Comparison of ENCODE assay signal across 16 cellular contexts in the genomic region with DNA sequence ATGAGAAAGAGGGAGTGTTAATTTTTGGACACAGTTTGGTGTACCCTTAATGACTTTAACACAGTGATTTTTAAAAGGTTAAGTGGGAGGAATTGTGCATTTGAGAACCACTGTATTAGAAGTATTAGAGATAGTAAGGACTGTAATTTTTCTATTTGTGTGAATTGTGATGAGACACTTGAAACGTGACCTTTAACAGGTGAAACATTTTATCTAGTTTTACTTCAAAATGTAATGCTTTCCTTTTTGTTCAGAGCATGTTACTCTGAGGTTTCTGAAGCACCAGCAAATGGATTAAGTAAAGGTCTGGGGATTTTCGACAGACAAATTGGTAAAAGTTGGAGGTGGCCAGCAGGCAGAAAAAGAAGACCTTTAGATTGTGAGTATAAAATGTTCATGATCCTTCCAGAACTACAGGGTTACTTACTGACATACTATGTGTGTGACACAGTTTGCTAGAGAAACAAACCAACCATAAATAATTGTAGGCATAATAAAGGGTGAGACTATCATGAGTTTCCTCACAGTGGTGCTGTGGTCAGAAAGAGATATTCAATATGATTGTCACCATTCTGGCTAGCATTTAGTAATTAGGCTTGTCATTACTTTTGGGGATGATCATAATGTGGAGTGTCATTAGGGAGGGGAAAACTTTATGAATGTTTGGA. TPM values are rescaled to one million over a fixed set of nuclear protein-coding genes. Genes with fewer than 3 reads are reported as not detected.
DNase-seq lines count a peak whose midpoint lies in the region; ATAC-seq and TF ChIP-seq lines count a peak whose summit lies in the region.
"Had no signal": no experiment of that assay in that cellular context is flagged by ENCODE, and none has a peak within 500 bp of the region (broad histone marks: within the 10 kb centered on the region; RNA-seq: fewer than 3 reads in every experiment).

No MANE protein-coding gene starts in this region.

- CTCF ChIA-PET in MCF 10A (lab: Yijun Ruan, JAX), result no interaction called here
- CTCF ChIA-PET in mammary epithelial cell (lab: Charles Lee; ENCODE audit: low non-redundant PET), result no interaction called here

- H3K9ac ChIP-seq in mammary epithelial cell (ENCODE audit: insufficient read depth, low read length) (no peak overlapping the region), neuronal stem cell (ENCODE audit: low read depth, low read length, poor library complexity) (no peak overlapping the region)

- H2BK15ac ChIP-seq in neuronal stem cell (ENCODE audit: low read length), result no peak overlapping the region

- H3K23ac ChIP-seq in neuronal stem cell (ENCODE audit: low read depth, low read length, poor library complexity), result no peak overlapping the region

- no peak for TF ChIP-seq CTCF in MCF 10A (IDR thresholded peaks at IDR 0.05; ENCODE audit: unreplicated experiment)
- TF ChIP-seq CTCF in mammary epithelial cell (conservative IDR thresholded peaks at IDR 0.05 in 1 of 2, IDR thresholded peaks at IDR 0.05 in 1 of 2; ENCODE audit: extremely low read depth in 1 of 2, insufficient read depth in 1 of 2, low read depth in 1 of 2, low read length in 2 of 2), result no peak
- TF ChIP-seq CTCF in Peyer's patch (IDR thresholded peaks at IDR 0.05), result no peak

- DNase-seq in MCF 10A (ENCODE audit: unreplicated experiment), result no peak
- DNase-seq in mammary epithelial cell, result no peak
- DNase-seq in activated T-helper 2 cell treated with anti-CD3 and anti-CD28 coated beads, Interferon-gamma antibody, Interleukin-2, Interleukin-4, amounts not matched to agents 10 μg/mL and 5 μg/mL and 100 μg/mL, durations not matched to agents 14 hours and 24 hours and 36 hours (ENCODE audit: low spot score), result no peak
- DNase-seq in memory B cell (ENCODE audit: low spot score in 2 of 2), result no peak
- DNase-seq in neuronal stem cell (ENCODE audit: low spot score), result no peak
- no peak for DNase-seq in Peyer's patch
- DNase-seq: aorta, DMS79 treated with DMSO at 0.1 percent for 48 hours, mesendoderm, NCI-H1105, NCI-H345, ovary had no signal

- H2AK5ac ChIP-seq in neuronal stem cell (ENCODE audit: low read depth, low read length), result no peak overlapping the region

- peaks cover 2% of the 10 kb centered on the region for H3K79me1 ChIP-seq in neuronal stem cell (ENCODE audit: low read depth, low read length)

- H3K4me1 Mint-ChIP-seq in MCF 10A (ENCODE audit: insufficient read depth, unreplicated experiment) (peaks cover 24% of the 10 kb centered on the region), memory B cell (peaks cover 43% of the 10 kb centered on the region)
- peaks cover 22% of the 10 kb centered on the region for H3K4me1 Mint-ChIP-seq in activated T-helper 2 cell treated with anti-CD3 and anti-CD28 coated beads, Interferon-gamma antibody, Interleukin-2, Interleukin-4, amounts not matched to agents 10 μg/mL and 5 μg/mL and 100 μg/mL, durations not matched to agents 14 hours and 24 hours and 36 hours (ENCODE audit: low read depth)

- H3K36me3 ChIP-seq in mammary epithelial cell (ENCODE audit: insufficient read depth, low read length) (no peaks in the 10 kb centered on the region), neuronal stem cell (replicated peaks in 1 of 2; ENCODE audit: control insufficient read depth in 2 of 2, insufficient read depth in 2 of 2, low read length in 2 of 2) (peaks cover 0 to 51% of the 10 kb centered on the region in 2 donors), Peyer's patch (peaks cover 0 to 14% (median 0%) of the 10 kb centered on the region in 3 donors)
- H3K36me3 ChIP-seq: ovary had no signal

- H3K36me3 Mint-ChIP-seq in MCF 10A (ENCODE audit: insufficient read depth, unreplicated experiment) (peaks cover 9% of the 10 kb centered on the region), memory B cell (peaks cover 9% of the 10 kb centered on the region)
- peaks cover 19% of the 10 kb centered on the region for H3K36me3 Mint-ChIP-seq in activated T-helper 2 cell treated with anti-CD3 and anti-CD28 coated beads, Interferon-gamma antibody, Interleukin-2, Interleukin-4, amounts not matched to agents 10 μg/mL and 5 μg/mL and 100 μg/mL, durations not matched to agents 14 hours and 24 hours and 36 hours (ENCODE audit: low read depth)

- H4K8ac ChIP-seq in neuronal stem cell (ENCODE audit: low read depth, low read length), result no peak overlapping the region

- ATAC-seq in memory B cell (ENCODE audit: low read depth), result no peak
- ATAC-seq in GM18520 (IDR thresholded peaks at IDR 0.05; ENCODE audit: unreplicated experiment), result no peak
- no peak for ATAC-seq in GM18502 (IDR thresholded peaks at IDR 0.05; ENCODE audit: poor library complexity, unreplicated experiment)

- POLR2A ChIA-PET in MCF 10A (lab: Yijun Ruan, JAX), result no interaction called here

- H3K4me2 ChIP-seq in mammary epithelial cell (ENCODE audit: insufficient read depth, low read depth, low read length), result no peak overlapping the region
- H3K4me2 ChIP-seq in neuronal stem cell (ENCODE audit: insufficient read depth, low read length, poor library complexity, severe bottlenecking), result no peak overlapping the region

- H3K4me3 Mint-ChIP-seq in MCF 10A (ENCODE audit: unreplicated experiment) (no peak overlapping the region), memory B cell (no peak overlapping the region)
- no peak overlapping the region for H3K4me3 Mint-ChIP-seq in activated T-helper 2 cell treated with anti-CD3 and anti-CD28 coated beads, Interferon-gamma antibody, Interleukin-2, Interleukin-4, amounts not matched to agents 10 μg/mL and 5 μg/mL and 100 μg/mL, durations not matched to agents 14 hours and 24 hours and 36 hours (ENCODE audit: low read depth)

- TF ChIP-seq POLR2A in Peyer's patch (IDR thresholded peaks at IDR 0.05), result no peak

- H3K9me3 Mint-ChIP-seq in MCF 10A (ENCODE audit: unreplicated experiment) (no peaks in the 10 kb centered on the region), memory B cell (no peaks in the 10 kb centered on the region)
- no peaks in the 10 kb centered on the region for H3K9me3 Mint-ChIP-seq in activated T-helper 2 cell treated with anti-CD3 and anti-CD28 coated beads, Interferon-gamma antibody, Interleukin-2, Interleukin-4, amounts not matched to agents 10 μg/mL and 5 μg/mL and 100 μg/mL, durations not matched to agents 14 hours and 24 hours and 36 hours

- no peaks in the 10 kb centered on the region for H3K27me3 Mint-ChIP-seq in MCF 10A (ENCODE audit: insufficient read depth, unreplicated experiment)
- H3K27me3 Mint-ChIP-seq in activated T-helper 2 cell treated with anti-CD3 and anti-CD28 coated beads, Interferon-gamma antibody, Interleukin-2, Interleukin-4, amounts not matched to agents 10 μg/mL and 5 μg/mL and 100 μg/mL, durations not matched to agents 14 hours and 24 hours and 36 hours (ENCODE audit: low read depth), result no peaks in the 10 kb centered on the region
- H3K27me3 Mint-ChIP-seq in memory B cell, result no peaks in the 10 kb centered on the region

- in situ Hi-C loops in mammary epithelial cell (cut with MboI; ENCODE audit: low sequenced_read_pairs in 2 of 2), result no loop called here

- no peak overlapping the region for H4K91ac ChIP-seq in neuronal stem cell (ENCODE audit: low read depth, low read length, poor library complexity)

- H2BK120ac ChIP-seq in neuronal stem cell (ENCODE audit: low read depth, low read length), result no peak overlapping the region

- peaks cover 97% of the 10 kb centered on the region for H3K79me2 ChIP-seq in mammary epithelial cell (ENCODE audit: insufficient read depth, low read length)

- no peaks in the 10 kb centered on the region for H4K20me1 ChIP-seq in mammary epithelial cell (ENCODE audit: insufficient read depth, low read length)

- H2AFZ ChIP-seq in mammary epithelial cell (ENCODE audit: low read depth, low read length) (no peak overlapping the region), neuronal stem cell (ENCODE audit: low read length) (no peak overlapping the region)

- no peak overlapping the region for H3K4ac ChIP-seq in neuronal stem cell (ENCODE audit: low read length)

- BruUV-seq in MCF 10A (replicated peaks; lab: Mats Ljungman, UMichigan), result no TSS peak
- BruUV-seq in mammary epithelial cell (replicated peaks; lab: Mats Ljungman, UMichigan), result no TSS peak

- H3K4me3 ChIP-seq in mammary epithelial cell (replicated peaks in 1 of 3; ENCODE audit: insufficient read depth in 1 of 3, low read depth in 2 of 3, low read length in 3 of 3), result no peak overlapping the region
- H3K4me3 ChIP-seq in neuronal stem cell (ENCODE audit: low read length in 2 of 2), result no peak overlapping the region
- H3K4me3 ChIP-seq in Peyer's patch, result no peak overlapping the region
- H3K4me3 ChIP-seq: dorsolateral prefrontal cortex, ovary, testis had no signal

- H3K27ac ChIP-seq in mammary epithelial cell (ENCODE audit: insufficient read depth, low read depth, low read length) (no peak overlapping the region), neuronal stem cell (replicated peaks; ENCODE audit: low read length) (no peak overlapping the region), Peyer's patch (no peak overlapping the region)
- H3K27ac ChIP-seq: ovary, testis had no signal

- H3K18ac ChIP-seq in neuronal stem cell (ENCODE audit: low read length), result no peak overlapping the region

- H2BK12ac ChIP-seq in neuronal stem cell (ENCODE audit: low read length), result no peak overlapping the region

- H3K27ac Mint-ChIP-seq in MCF 10A (ENCODE audit: low read depth, unreplicated experiment) (peak overlapping the region; percentile 70), memory B cell (peak overlapping the region; percentile 66)
- peak overlapping the region; percentile 38 for H3K27ac Mint-ChIP-seq in activated T-helper 2 cell treated with anti-CD3 and anti-CD28 coated beads, Interferon-gamma antibody, Interleukin-2, Interleukin-4, amounts not matched to agents 10 μg/mL and 5 μg/mL and 100 μg/mL, durations not matched to agents 14 hours and 24 hours and 36 hours

- peaks cover 12% of the 10 kb centered on the region for H3K4me1 ChIP-seq in mammary epithelial cell (ENCODE audit: insufficient read depth, low read length)
- peaks cover 7 to 15% of the 10 kb centered on the region in 2 donors for H3K4me1 ChIP-seq in neuronal stem cell (ENCODE audit: control insufficient read depth in 2 of 2, insufficient read depth in 1 of 2, low read depth in 1 of 2, low read length in 2 of 2)
- peaks cover 0 to 19% (median 0%) of the 10 kb centered on the region in 4 donors for H3K4me1 ChIP-seq in Peyer's patch

- dilution Hi-C loops in mammary epithelial cell (cut with HindIII; ENCODE audit: low sequenced_read_pairs), result no loop called here

- WGBS in mammary epithelial cell (ENCODE audit: low coverage, missing lambda C conversion rate), result 83% methylated on average over 2 of the region's 2 CpGs
- WGBS in neuronal stem cell (ENCODE audit: extremely low coverage in 2 of 2, insufficient read length in 2 of 2, insufficient replicate concordance in 1 of 2), 2 donors, result no CpG with 5 or more reads among the region's 2 CpGs

- H2BK5ac ChIP-seq in neuronal stem cell (ENCODE audit: low read length), result no peak overlapping the region

- H3K27me3 ChIP-seq in mammary epithelial cell (ENCODE audit: insufficient read depth, low read length), result no peaks in the 10 kb centered on the region
- no peaks in the 10 kb centered on the region for H3K27me3 ChIP-seq in neuronal stem cell (ENCODE audit: control insufficient read depth in 3 of 3, insufficient read depth in 3 of 3, low read depth in 1 of 3, low read length in 3 of 3)
- H3K27me3 ChIP-seq in Peyer's patch, result no peaks in the 10 kb centered on the region
- H3K27me3 ChIP-seq: dorsolateral prefrontal cortex, ovary, testis had no signal

- intact Hi-C loops in MCF 10A (cut with micrococcal nuclease), result no loop called here
- intact Hi-C loops in mammary epithelial cell (cut with micrococcal nuclease), result no loop called here
- intact Hi-C loops in activated T-helper 2 cell treated with anti-CD3 and anti-CD28 coated beads, Interferon-gamma antibody, Interleukin-2, Interleukin-4, amounts not matched to agents 10 μg/mL and 5 μg/mL and 100 μg/mL, durations not matched to agents 14 hours and 24 hours and 36 hours (cut with micrococcal nuclease), result no loop called here

- no peak overlapping the region for H3K14ac ChIP-seq in neuronal stem cell (ENCODE audit: low read length)

- H3K9me3 ChIP-seq in mammary epithelial cell (replicated peaks; ENCODE audit: insufficient read depth, low read length), result no peaks in the 10 kb centered on the region
- peaks cover 0 to 7% of the 10 kb centered on the region in 2 donors for H3K9me3 ChIP-seq in neuronal stem cell (replicated peaks in 1 of 2; ENCODE audit: control insufficient read depth in 2 of 2, insufficient read depth in 1 of 2, low read depth in 1 of 2, low read length in 2 of 2)
- no peaks in the 10 kb centered on the region for H3K9me3 ChIP-seq in Peyer's patch
- H3K9me3 ChIP-seq: ovary, testis had no signal

RNA-seq across cellular contexts. Expression of a gene that starts 26.1 kb away (rescaled TPM):
- total RNA-seq in MCF 10A (2022), result 33.9 and 40.4 TPM in 2 replicates
- 10 to 100 TPM; 32.3 to 41.3 TPM for total RNA-seq in mammary epithelial cell
- polyA plus RNA-seq in mammary epithelial cell, result 8.0 TPM
- 35.0 TPM for polyA minus RNA-seq in mammary epithelial cell
- 23.6 and 27.3 TPM in 2 replicates for total RNA-seq in activated T-helper 2 cell treated with anti-CD3 and anti-CD28 coated beads, Interferon-gamma antibody, Interleukin-2, Interleukin-4, amounts not matched to agents 10 μg/mL and 5 μg/mL and 100 μg/mL, durations not matched to agents 14 hours and 24 hours and 36 hours
- 12.0 TPM for polyA plus RNA-seq in neuronal stem cell (2013, experiment 1 of 2)
- polyA plus RNA-seq in neuronal stem cell (2013, experiment 2 of 2), result 10.4 TPM
- total RNA-seq in Peyer's patch, result 100 to 1,000 TPM in 1 of 4 donors, 10 to 100 TPM in 3; 61.9 to 133 (median 81.2) TPM
